12 cellular contexts compared by ENCODE assay signal in genomic region chr2:190948671-190949070, GRCh38.
DNase-seq lines count a peak whose midpoint lies in the region; ATAC-seq and TF ChIP-seq lines count a peak whose summit lies in the region.
"Had no signal": no experiment of that assay in that cellular context is flagged by ENCODE, and none has a peak within 500 bp of the region (broad histone marks: within the 10 kb centered on the region; RNA-seq: fewer than 3 reads in every experiment).

No MANE protein-coding gene starts in this region.

- in situ Hi-C loops in mammary epithelial cell (cut with MboI; ENCODE audit: low sequenced_read_pairs in 2 of 2): no loop called here

- no peaks in the 10 kb centered on the region for H3K27me3 ChIP-seq in mammary epithelial cell (ENCODE audit: insufficient read depth, low read length)
- no peaks in the 10 kb centered on the region for H3K27me3 ChIP-seq in vagina

- no peaks in the 10 kb centered on the region for H3K9me3 Mint-ChIP-seq in Calu3 (ENCODE audit: low read depth, unreplicated experiment)
- H3K9me3 Mint-ChIP-seq in activated T-helper 1 cell treated with anti-CD3 and anti-CD28 coated beads, Interleukin-12 subunit alpha, Interleukin-12 subunit beta, Interleukin-2, Interleukin-4 antibody, amounts not matched to agents 30 ng/mL and 10 ng/mL and 1 ng/mL, durations not matched to agents 14 hours and 24 hours and 36 hours: no peaks in the 10 kb centered on the region
- H3K9me3 Mint-ChIP-seq: memory B cell had no signal

- DNase-seq in Calu3: peak; percentile 44
- peak; percentile 80 for DNase-seq in mammary epithelial cell
- DNase-seq in mucosa of gallbladder (ENCODE audit: low spot score): peak; percentile 80
- no peak for DNase-seq in vagina (ENCODE audit: extremely low spot score in 2 of 2)
- DNase-seq in activated T-helper 1 cell treated with anti-CD3 and anti-CD28 coated beads, Interleukin-12 subunit alpha, Interleukin-12 subunit beta, Interleukin-2, Interleukin-4 antibody, amounts not matched to agents 30 ng/mL and 10 ng/mL and 1 ng/mL, durations not matched to agents 14 hours and 24 hours and 36 hours (ENCODE audit: low spot score): no peak
- no peak for DNase-seq in hypothalamus (lab: John Stamatoyannopoulos, UW)
- DNase-seq: DMS153, NCI-H1092, SHP77 had no signal

- TF ChIP-seq POLR2A in vagina (IDR thresholded peaks at IDR 0.05): no peak

- H3K4me2 ChIP-seq in mammary epithelial cell (ENCODE audit: insufficient read depth, low read depth, low read length): peak overlapping the region; percentile 82

- H3K36me3 Mint-ChIP-seq in Calu3 (ENCODE audit: insufficient read depth, unreplicated experiment): peaks cover 8% of the 10 kb centered on the region
- no peaks in the 10 kb centered on the region for H3K36me3 Mint-ChIP-seq in activated T-helper 1 cell treated with anti-CD3 and anti-CD28 coated beads, Interleukin-12 subunit alpha, Interleukin-12 subunit beta, Interleukin-2, Interleukin-4 antibody, amounts not matched to agents 30 ng/mL and 10 ng/mL and 1 ng/mL, durations not matched to agents 14 hours and 24 hours and 36 hours (ENCODE audit: low read depth)

- no peak for TF ChIP-seq CTCF in Calu3 (IDR thresholded peaks at IDR 0.05; ENCODE audit: unreplicated experiment)
- TF ChIP-seq CTCF in mammary epithelial cell (conservative IDR thresholded peaks at IDR 0.05 in 1 of 2, IDR thresholded peaks at IDR 0.05 in 1 of 2; ENCODE audit: extremely low read depth in 1 of 2, insufficient read depth in 1 of 2, low read depth in 1 of 2, low read length in 2 of 2): no peak
- no peak for TF ChIP-seq CTCF in vagina (IDR thresholded peaks at IDR 0.05)

- H3K36me3 ChIP-seq in mammary epithelial cell (ENCODE audit: insufficient read depth, low read length) (no peaks in the 10 kb centered on the region), vagina (no peaks in the 10 kb centered on the region)

- peak overlapping the region; percentile 31 for H3K9ac ChIP-seq in mammary epithelial cell (ENCODE audit: insufficient read depth, low read length)

- H3K79me2 ChIP-seq in mammary epithelial cell (ENCODE audit: insufficient read depth, low read length): no peaks in the 10 kb centered on the region

- no peak overlapping the region for H3K4me3 Mint-ChIP-seq in Calu3 (ENCODE audit: low read depth, unreplicated experiment)
- no peak overlapping the region for H3K4me3 Mint-ChIP-seq in activated T-helper 1 cell treated with anti-CD3 and anti-CD28 coated beads, Interleukin-12 subunit alpha, Interleukin-12 subunit beta, Interleukin-2, Interleukin-4 antibody, amounts not matched to agents 30 ng/mL and 10 ng/mL and 1 ng/mL, durations not matched to agents 14 hours and 24 hours and 36 hours
- H3K4me3 Mint-ChIP-seq: memory B cell had no signal

- dilution Hi-C loops in mammary epithelial cell (cut with HindIII; ENCODE audit: low sequenced_read_pairs): no loop called here

- intact Hi-C loops in Calu3 (cut with micrococcal nuclease; ENCODE audit: unreplicated experiment) (loop anchor here (5.0 kb wide), 2 partner anchors 66 to 161 kb away; partner anchors contain the start of gene GLS), mammary epithelial cell (cut with micrococcal nuclease) (no loop called here), vagina (cut with DNase I) (no loop called here)
- intact Hi-C loops in activated T-helper 1 cell treated with anti-CD3 and anti-CD28 coated beads, Interleukin-12 subunit alpha, Interleukin-12 subunit beta, Interleukin-2, Interleukin-4 antibody, amounts not matched to agents 30 ng/mL and 10 ng/mL and 1 ng/mL, durations not matched to agents 14 hours and 24 hours and 36 hours (cut with micrococcal nuclease): loop anchor here (1.0 kb wide), 2 partner anchors 68 to 167 kb away; partner anchors contain the start of gene GLS

- ATAC-seq in HG03039 (IDR thresholded peaks at IDR 0.05; ENCODE audit: unreplicated experiment) (peak; percentile 45), GM21447 (IDR thresholded peaks at IDR 0.05; ENCODE audit: unreplicated experiment) (no peak)

- BruUV-seq in Calu3 (replicated peaks; lab: Mats Ljungman, UMichigan): no TSS peak
- BruUV-seq in mammary epithelial cell (replicated peaks; lab: Mats Ljungman, UMichigan): no TSS peak

- H3K27ac ChIP-seq in mammary epithelial cell (ENCODE audit: insufficient read depth, low read depth, low read length) (peak overlapping the region; percentile 66), vagina (no peak overlapping the region)

- H4K20me1 ChIP-seq in mammary epithelial cell (ENCODE audit: insufficient read depth, low read length): no peaks in the 10 kb centered on the region

- H3K9me3 ChIP-seq in mammary epithelial cell (replicated peaks; ENCODE audit: insufficient read depth, low read length) (no peaks in the 10 kb centered on the region), vagina (no peaks in the 10 kb centered on the region)

- H3K4me3 ChIP-seq in mammary epithelial cell (replicated peaks in 1 of 3; ENCODE audit: insufficient read depth in 1 of 3, low read depth in 2 of 3, low read length in 3 of 3) (peak overlapping the region in 2 of 3 experiments; percentile 13 to 14), vagina (no peak overlapping the region)

- no peak overlapping the region for H2AFZ ChIP-seq in mammary epithelial cell (ENCODE audit: low read depth, low read length)

- CTCF ChIA-PET in Calu3 (lab: Charles Lee) (interaction anchor here (1.2 kb wide), 1 partner anchor 144 kb away, joined by 3 read pairs; no protein-coding TSS in a partner anchor), mammary epithelial cell (lab: Charles Lee; ENCODE audit: low non-redundant PET) (interaction anchor here (0.6 kb wide), 1 partner anchor 294 kb away, joined by 3 read pairs; no protein-coding TSS in a partner anchor)

- no peak overlapping the region for H3K27ac Mint-ChIP-seq in Calu3 (ENCODE audit: unreplicated experiment)
- no peak overlapping the region for H3K27ac Mint-ChIP-seq in activated T-helper 1 cell treated with anti-CD3 and anti-CD28 coated beads, Interleukin-12 subunit alpha, Interleukin-12 subunit beta, Interleukin-2, Interleukin-4 antibody, amounts not matched to agents 30 ng/mL and 10 ng/mL and 1 ng/mL, durations not matched to agents 14 hours and 24 hours and 36 hours
- H3K27ac Mint-ChIP-seq: memory B cell had no signal

- H3K27me3 Mint-ChIP-seq in Calu3 (ENCODE audit: unreplicated experiment): no peaks in the 10 kb centered on the region
- H3K27me3 Mint-ChIP-seq in activated T-helper 1 cell treated with anti-CD3 and anti-CD28 coated beads, Interleukin-12 subunit alpha, Interleukin-12 subunit beta, Interleukin-2, Interleukin-4 antibody, amounts not matched to agents 30 ng/mL and 10 ng/mL and 1 ng/mL, durations not matched to agents 14 hours and 24 hours and 36 hours (ENCODE audit: insufficient read depth): no peaks in the 10 kb centered on the region
- H3K27me3 Mint-ChIP-seq: memory B cell had no signal

- WGBS in mammary epithelial cell (ENCODE audit: low coverage, missing lambda C conversion rate): 29% methylated on average over 2 of the region's 2 CpGs

- H3K4me1 Mint-ChIP-seq in Calu3 (ENCODE audit: low read depth, unreplicated experiment): peaks cover 8% of the 10 kb centered on the region
- peaks cover 6% of the 10 kb centered on the region for H3K4me1 Mint-ChIP-seq in activated T-helper 1 cell treated with anti-CD3 and anti-CD28 coated beads, Interleukin-12 subunit alpha, Interleukin-12 subunit beta, Interleukin-2, Interleukin-4 antibody, amounts not matched to agents 30 ng/mL and 10 ng/mL and 1 ng/mL, durations not matched to agents 14 hours and 24 hours and 36 hours (ENCODE audit: low read depth)

- H3K4me1 ChIP-seq in mammary epithelial cell (ENCODE audit: insufficient read depth, low read length): peaks cover 30% of the 10 kb centered on the region
- H3K4me1 ChIP-seq in vagina: peaks cover 33% of the 10 kb centered on the region

Comparison
In these comparisons a context has a peak if more than half of its experiments do, and no peak if none do; other contexts are left out.
1. DNase-seq: peak in Calu3 (single experiment), mammary epithelial cell (single experiment) and mucosa of gallbladder (single experiment); none in vagina (0 of 2), activated T-helper 1 cell treated with anti-CD3 and anti-CD28 coated beads, Interleukin-12 subunit alpha, Interleukin-12 subunit beta, Interleukin-2, Interleukin-4 antibody, amounts not matched to agents 30 ng/mL and 10 ng/mL and 1 ng/mL, durations not matched to agents 14 hours and 24 hours and 36 hours (single experiment) and hypothalamus (0 of 51).
2. H3K4me3 ChIP-seq: peak in mammary epithelial cell (2 of 3); none in vagina (0 of 2).
3. intact Hi-C loops: an anchor here in Calu3 (5.0 kb wide) and activated T-helper 1 cell treated with anti-CD3 and anti-CD28 coated beads, Interleukin-12 subunit alpha, Interleukin-12 subunit beta, Interleukin-2, Interleukin-4 antibody, amounts not matched to agents 30 ng/mL and 10 ng/mL and 1 ng/mL, durations not matched to agents 14 hours and 24 hours and 36 hours (1.0 kb wide); none called in mammary epithelial cell and vagina.